Comparison of ENCODE assay signal across 8 cellular contexts in genomic region chr3:50572158-50572557, GRCh38. TPM values are rescaled to one million over a fixed set of nuclear protein-coding genes. Genes with fewer than 3 reads are reported as not detected.
DNase-seq lines count a peak whose midpoint lies in the region; ATAC-seq and TF ChIP-seq lines count a peak whose summit lies in the region.

No MANE protein-coding gene starts in this region.

- H3K27me3 ChIP-seq in heart left ventricle = no peaks in the 10 kb centered on the region

- TF ChIP-seq POLR2A in heart left ventricle (IDR thresholded peaks at IDR 0.05) = no peak

- ATAC-seq in heart left ventricle (peak; percentile 42 to 58 (median 43)), HG02938 (IDR thresholded peaks at IDR 0.05; ENCODE audit: unreplicated experiment) (no peak)

- intact Hi-C loops in heart left ventricle (cut with DNase I) = loop anchor here in 9 of 10 donors (1.0 to 10.0 kb wide), 6 partner anchors 40 to 815 kb away; partner anchors contain the start of gene MANF (in 5 of the 9)

- peak; percentile 83 to 95 (median 92) for TF ChIP-seq CTCF in heart left ventricle (IDR thresholded peaks at IDR 0.05)

- H3K9me3 ChIP-seq in heart left ventricle = no peaks in the 10 kb centered on the region

- H3K36me3 ChIP-seq in heart left ventricle = peaks cover 0 to 45% (median 0%) of the 10 kb centered on the region in 9 donors

- peak overlapping the region in 10 of 12 donors; percentile 32 to 81 (median 56) for H3K27ac ChIP-seq in heart left ventricle

- 0 to 24% (median 22%) methylated on average over 1 of the region's 1 CpG for WGBS in heart left ventricle, 4 donors

- H3K4me1 ChIP-seq in heart left ventricle = peaks cover 0 to 81% (median 27%) of the 10 kb centered on the region in 12 donors

- no peak overlapping the region for H3K4me3 ChIP-seq in Jurkat, Clone E6-1 (ENCODE audit: low read length)
- H3K4me3 ChIP-seq in heart left ventricle = peak overlapping the region in 1 of 12 donors; percentile 0

- in situ Hi-C loops in G401 (cut with HindIII; ENCODE audit: low sequenced_read_pairs) = no loop called here

- DNase-seq in G401 (ENCODE audit: low spot score) (peak; percentile 85), T-helper 1 cell (peak; percentile 57 to 88 (median 72)), heart left ventricle (peak; percentile 74 to 85 (median 81)), putamen (ENCODE audit: low spot score) (peak; percentile 61), NCI-H128 (lab: John Stamatoyannopoulos, UW; ENCODE audit: unreplicated experiment) (no peak)
- peak; percentile 54 for DNase-seq in Jurkat, Clone E6-1 (ENCODE audit: low read depth, low spot score)
- peak; percentile 68 for DNase-seq in activated naive CD8-positive, alpha-beta T cell treated with anti-CD3 and anti-CD28 coated beads, Interleukin-2, amount 50 U/mL, for 16 hours (ENCODE audit: low read depth, low spot score)

RNA-seq across cellular contexts. Expression of gene HEMK1, which starts 2.8 kb away (rescaled TPM):
- total RNA-seq in G401 (2014; rRNA removed; shearing (Covaris generic)) = 3.4 and 9.5 TPM in 2 replicates
- 23.6 TPM for polyA plus RNA-seq in Jurkat, Clone E6-1 (2012; ENCODE audit: insufficient read depth, insufficient read length)
- 10 to 100 TPM in 7 of 9 donors, 1 to 10 TPM in 2; 7.8 to 19.7 (median 13.8) TPM for total RNA-seq in heart left ventricle
- polyA plus RNA-seq in heart left ventricle = 10 to 100 TPM; 10.9 to 16.7 TPM

RNA-seq across cellular contexts. Expression of gene C3orf18, which starts 4.6 kb away (rescaled TPM):
- total RNA-seq in G401 (2014; rRNA removed; shearing (Covaris generic)) = 10.8 and 15.4 TPM in 2 replicates
- polyA plus RNA-seq in Jurkat, Clone E6-1 (2012; ENCODE audit: insufficient read depth, insufficient read length) = 9.9 TPM
- total RNA-seq in heart left ventricle = 10 to 100 TPM; 25.4 to 56.8 (median 40.0) TPM
- 10 to 100 TPM; 28.7 to 28.9 TPM for polyA plus RNA-seq in heart left ventricle

RNA-seq across cellular contexts. Expression of gene CISH, which starts 39.4 kb away (rescaled TPM):
- 1.7 and 2.2 TPM in 2 replicates for total RNA-seq in G401 (2014; rRNA removed; shearing (Covaris generic))
- polyA plus RNA-seq in Jurkat, Clone E6-1 (2012; ENCODE audit: insufficient read depth, insufficient read length) = 5.0 TPM
- total RNA-seq in heart left ventricle = 10 to 100 TPM; 10.1 to 57.0 (median 20.3) TPM
- 10 to 100 TPM in 1 of 2 donors, 1 to 10 TPM in 1; 6.9 to 30.1 TPM for polyA plus RNA-seq in heart left ventricle

RNA-seq across cellular contexts. Expression of gene MAPKAPK3, which starts 44.8 kb away (rescaled TPM):
- total RNA-seq in G401 (2014; rRNA removed; shearing (Covaris generic)) = 99.1 and 108 TPM in 2 replicates
- polyA plus RNA-seq in Jurkat, Clone E6-1 (2012; ENCODE audit: insufficient read depth, insufficient read length) = 69.3 TPM
- 100 to 1,000 TPM; 239 to 398 (median 316) TPM for total RNA-seq in heart left ventricle
- polyA plus RNA-seq in heart left ventricle = 100 to 1,000 TPM; 226 to 247 TPM
